ENCODE assay signal across 8 cellular contexts in genomic region chr6:408599-409102, GRCh38. TPM values are rescaled to one million over a fixed set of nuclear protein-coding genes. Genes with fewer than 3 reads are reported as not detected.
DNase-seq lines count a peak whose midpoint lies in the region; ATAC-seq and TF ChIP-seq lines count a peak whose summit lies in the region.

No MANE protein-coding gene starts in this region.

- H3K27ac ChIP-seq in BLaER1 (no peak overlapping the region), SU-DHL-6 (ENCODE audit: low read depth, low read length) (no peak overlapping the region), RWPE1 (no peak overlapping the region)

- no peak overlapping the region for H3K9ac ChIP-seq in BLaER1
- no peak overlapping the region for H3K9ac ChIP-seq in SU-DHL-6 (ENCODE audit: low read length)

- H3K4me1 ChIP-seq in BLaER1, result peaks cover 68% of the 10 kb centered on the region

- peak overlapping the region; percentile 27 for H3K4me2 ChIP-seq in BLaER1
- H3K4me2 ChIP-seq in SU-DHL-6 (ENCODE audit: low read depth, low read length, poor library complexity, severe bottlenecking), result no peak overlapping the region

- H3K36me3 ChIP-seq in BLaER1 (peaks cover 91% of the 10 kb centered on the region), SU-DHL-6 (ENCODE audit: low read length) (peaks cover 20% of the 10 kb centered on the region; the same call in 1 of the 2 replicates)

- DNase-seq in H4 (ENCODE audit: low spot score) (peak; percentile 73), fibroblast of villous mesenchyme (ENCODE audit: low read depth) (peak; percentile 51), retinal pigment epithelial cell (ENCODE audit: low read depth) (peak; percentile 14), RWPE1 (ENCODE audit: low spot score) (no peak)

- H3F3A ChIP-seq in SU-DHL-6 (ENCODE audit: insufficient read depth), result no peaks in the 10 kb centered on the region

- no peaks in the 10 kb centered on the region for H3K9me2 ChIP-seq in SU-DHL-6 (replicated peaks; ENCODE audit: insufficient read depth, low read length)

- CTCF ChIA-PET in RWPE1 (lab: Yijun Ruan, JAX), result interaction anchor here (0.6 to 1.1 kb wide), 4 partner anchors 11 to 203 kb away, joined by 3 read pairs; no protein-coding TSS in a partner anchor

- H3K79me2 ChIP-seq in SU-DHL-6 (ENCODE audit: insufficient read depth, low read length), result no peaks in the 10 kb centered on the region

- no peak overlapping the region for H3K4me3 ChIP-seq in BLaER1
- no peak overlapping the region for H3K4me3 ChIP-seq in SU-DHL-6 (ENCODE audit: insufficient read depth, low read length, poor library complexity, severe bottlenecking)
- H3K4me3 ChIP-seq in fibroblast of villous mesenchyme (ENCODE audit: low read depth, low read length), result no peak overlapping the region
- no peak overlapping the region for H3K4me3 ChIP-seq in retinal pigment epithelial cell (ENCODE audit: low read length)

- H4K20me1 ChIP-seq in BLaER1 (peaks cover 79% of the 10 kb centered on the region), SU-DHL-6 (ENCODE audit: low read depth, low read length) (no peaks in the 10 kb centered on the region)

- 0 out of 2 replicates have a peak, but pooled peaks cover 9% of the 10 kb centered on the region for H3K9me3 ChIP-seq in BLaER1
- no peaks in the 10 kb centered on the region for H3K9me3 ChIP-seq in SU-DHL-6 (ENCODE audit: insufficient read depth, low read length)

- H3K27me3 ChIP-seq in BLaER1 (no peaks in the 10 kb centered on the region), SU-DHL-6 (ENCODE audit: low read length) (no peaks in the 10 kb centered on the region)

- no peak overlapping the region for H2AFZ ChIP-seq in SU-DHL-6 (ENCODE audit: low read depth, low read length, severe bottlenecking)

- POLR2A ChIA-PET in RWPE1 (lab: Yijun Ruan, JAX; ENCODE audit: low non-redundant PET), result no interaction called here

- TF ChIP-seq CTCF in SU-DHL-6 (IDR thresholded peaks at IDR 0.05; ENCODE audit: insufficient read depth, low read length, poor library complexity, severe bottlenecking) (peak; percentile 66), fibroblast of villous mesenchyme (IDR thresholded peaks at IDR 0.05; ENCODE audit: insufficient read depth, low read depth, low read length) (peak; percentile 54), retinal pigment epithelial cell (conservative IDR thresholded peaks at IDR 0.05; ENCODE audit: low read depth, low read length) (peak; percentile 37), RWPE1 (conservative IDR thresholded peaks at IDR 0.05; ENCODE audit: low read depth) (no peak)

- ATAC-seq in GM18519 (IDR thresholded peaks at IDR 0.05; ENCODE audit: low FRiP score, unreplicated experiment), result no peak
- no peak for ATAC-seq in GM18858 (IDR thresholded peaks at IDR 0.05; ENCODE audit: unreplicated experiment)

RNA-seq across cellular contexts. Expression of gene IRF4, which starts 17.1 kb away (rescaled TPM):
- not detected in 2 replicates for total RNA-seq in H4 (2014; rRNA removed; shearing (Covaris generic))
- total RNA-seq in fibroblast of villous mesenchyme, result under 0.01 TPM in 1 of 2 replicates, not detected in the other
